ENCODE assay signal across 23 cellular contexts in genomic region chr3:64329037-64329436, GRCh38.
A peak's percentile ranks its signal among the peaks of the same experiment; 100 is the strongest.
DNase-seq lines count a peak whose midpoint lies in the region; ATAC-seq, FAIRE-seq and TF ChIP-seq lines count a peak whose summit lies in the region.
"Had no signal": no experiment of that assay in that cellular context is flagged by ENCODE, and none has a peak within 500 bp of the region (broad histone marks: within the 10 kb centered on the region; RNA-seq: fewer than 3 reads in every experiment).

No MANE protein-coding gene starts in this region.

- H3K4me3 ChIP-seq in OCI-LY7 (ENCODE audit: low read depth, low read length, poor library complexity, severe bottlenecking) (no peak overlapping the region), H1 (ENCODE audit: extremely low read depth in 1 of 4, insufficient read depth in 2 of 4, low read depth in 3 of 4, low read length in 4 of 4) (no peak overlapping the region), neural progenitor cell (no peak overlapping the region)
- H3K4me3 ChIP-seq: PC-9, spleen had no signal

- H3K79me2 ChIP-seq in OCI-LY7 (ENCODE audit: insufficient read depth, low read depth, low read length) (no peaks in the 10 kb centered on the region), H1 (ENCODE audit: control insufficient read depth in 1 of 2, insufficient read depth in 2 of 2, low read length in 2 of 2) (no peaks in the 10 kb centered on the region), neural progenitor cell (ENCODE audit: low read depth) (no peaks in the 10 kb centered on the region)

- no peaks in the 10 kb centered on the region for H3K4me1 ChIP-seq in OCI-LY7 (ENCODE audit: insufficient read depth, low read length, poor library complexity, severe bottlenecking)
- 0 out of 7 replicates have a peak, but pooled peaks cover 0 to 2% (median 0%) of the 10 kb centered on the region in 4 experiments for H3K4me1 ChIP-seq in H1 (replicated peaks in 1 of 4; ENCODE audit: control insufficient read depth in 3 of 4, insufficient read depth in 4 of 4, low read length in 3 of 4)
- H3K4me1 ChIP-seq in neural progenitor cell, result peaks cover 6% of the 10 kb centered on the region
- H3K4me1 ChIP-seq: spleen had no signal

- no peak for TF ChIP-seq EP300 in H1 (IDR thresholded peaks at IDR 0.05; ENCODE audit: borderline replicate concordance in 1 of 2, low read depth in 2 of 2, low read length in 2 of 2)

- H3K9ac ChIP-seq in H1 (replicated peaks in 1 of 4; ENCODE audit: extremely low read depth in 1 of 4, low read depth in 3 of 4, low read length in 3 of 4) (no peak overlapping the region), neural progenitor cell (no peak overlapping the region)

- no peak overlapping the region for H3K27ac ChIP-seq in OCI-LY7 (ENCODE audit: low read depth, low read length, poor library complexity, severe bottlenecking)
- H3K27ac ChIP-seq in H1 (ENCODE audit: low read depth, low read length), result no peak overlapping the region
- H3K27ac ChIP-seq in neural progenitor cell, result no peak overlapping the region
- H3K27ac ChIP-seq: 22Rv1, epithelial cell of prostate, PC-9, spleen had no signal

- DNase-seq in DMS 273 (lab: John Stamatoyannopoulos, UW; ENCODE audit: unreplicated experiment), result peak; percentile 52
- DNase-seq in DMS 273 treated with DMSO at 0.1 percent for 48 hours (lab: John Stamatoyannopoulos, UW), result no peak
- DNase-seq in OCI-LY7 (ENCODE audit: low spot score), result peak; percentile 4
- DNase-seq in H1 (ENCODE audit: low read depth in 1 of 2, low spot score in 2 of 2), result no peak
- DNase-seq in neural progenitor cell (ENCODE audit: low spot score), result no peak
- DNase-seq in NOMO-1 treated with DMSO at 0.1 percent for 48 hours (lab: John Stamatoyannopoulos, UW; ENCODE audit: unreplicated experiment), result no peak
- DNase-seq in NCI-H510A (lab: John Stamatoyannopoulos, UW), result no peak
- DNase-seq: activated CD4-positive, alpha-beta T cell treated with anti-CD3 and anti-CD28 coated beads, Interleukin-2, amount 50 U/mL, for 1 hour; activated naive CD4-positive, alpha-beta T cell treated with anti-CD3 and anti-CD28 coated beads, Interleukin-2, amount 10 ng/mL, durations not matched to agents 7 days and 5 days; DND-41; H7; immature natural killer cell; naive thymus-derived CD8-positive, alpha-beta T cell; NCI-H187 treated with DMSO at 0.1 percent for 48 hours; NCI-H510A treated with DMSO at 0.1 percent for 48 hours; PC-9; spleen had no signal

- H3K36me3 ChIP-seq in OCI-LY7 (ENCODE audit: insufficient read depth, low read length), result no peaks in the 10 kb centered on the region
- no peaks in the 10 kb centered on the region for H3K36me3 ChIP-seq in H1 (ENCODE audit: control insufficient read depth in 2 of 4, insufficient read depth in 4 of 4, low read length in 3 of 4)
- no peaks in the 10 kb centered on the region for H3K36me3 ChIP-seq in neural progenitor cell
- H3K36me3 ChIP-seq: spleen had no signal

- 99% methylated on average over 3 of the region's 3 CpGs; no CpG with 5 or more reads in 1 of the 2 experiments for WGBS in H1 (ENCODE audit: extremely low coverage in 1 of 2, insufficient coverage in 1 of 2, insufficient read length in 1 of 2, insufficient replicate concordance in 2 of 2, low coverage in 1 of 2, low lambda C conversion rate in 2 of 2, missing lambda C conversion rate in 1 of 2), 2 experiments

- H3K4me2 ChIP-seq in OCI-LY7 (ENCODE audit: low read length) (no peak overlapping the region), H1 (ENCODE audit: insufficient read depth in 1 of 2, low read depth in 2 of 2, low read length in 2 of 2) (no peak overlapping the region), neural progenitor cell (no peak overlapping the region)
- H3K4me2 ChIP-seq: PC-9 had no signal

- no peak overlapping the region for H3K14ac ChIP-seq in H1 (ENCODE audit: insufficient read length)

- no TSS peak for BruUV-seq in OCI-LY7 (replicated peaks; lab: Mats Ljungman, UMichigan)

- no peak overlapping the region for H3K56ac ChIP-seq in H1 (replicated peaks; ENCODE audit: insufficient read length, low read depth, low read length)

- peak; percentile 87 for FAIRE-seq in H1 (lab: Jason Lieb, UNC)
- FAIRE-seq: TTC549 had no signal

- no peak overlapping the region for H2BK120ac ChIP-seq in H1 (replicated peaks; ENCODE audit: low read depth, low read length)

- no peaks in the 10 kb centered on the region for H3K79me1 ChIP-seq in H1 (ENCODE audit: low read depth, low read length)

- H2AFZ ChIP-seq in OCI-LY7 (ENCODE audit: low read length), result no peak overlapping the region
- no peak overlapping the region for H2AFZ ChIP-seq in H1 (ENCODE audit: low read length)
- no peak overlapping the region for H2AFZ ChIP-seq in neural progenitor cell (replicated peaks)
- H2AFZ ChIP-seq: PC-9 had no signal

- H3K27ac Mint-ChIP-seq in neural progenitor cell, result no peak overlapping the region
- H3K27ac Mint-ChIP-seq: activated naive CD4-positive, alpha-beta T cell treated with anti-CD3 and anti-CD28 coated beads, Interleukin-2, amount 10 ng/mL, durations not matched to agents 7 days and 5 days; CD14-positive monocyte; dendritic cell treated with granulocyte-macrophage colony-stimulating factor and Interleukin-4, amounts not matched to agents 40 ng/mL and 50 ng/mL, for 4 days; immature natural killer cell; naive thymus-derived CD8-positive, alpha-beta T cell had no signal

- H4K91ac ChIP-seq in H1 (replicated peaks; ENCODE audit: insufficient read length, low read length), result no peak overlapping the region

- CTCF ChIA-PET in OCI-LY7 (lab: Charles Lee; ENCODE audit: unreplicated experiment), result no interaction called here
- CTCF ChIA-PET in H1 (lab: Charles Lee; ENCODE audit: partially characterized antibody), result interaction anchor here (0.7 to 1.3 kb wide), 5 partner anchors 9 to 299 kb away, joined by 3 to 6 read pairs (median 3); no protein-coding TSS in a partner anchor

- H2BK5ac ChIP-seq in H1 (ENCODE audit: low read depth, low read length), result no peak overlapping the region

- H3K18ac ChIP-seq in H1 (ENCODE audit: extremely low read depth, low read length), result no peak overlapping the region

- H3K9me3 Mint-ChIP-seq in neural progenitor cell, result no peaks in the 10 kb centered on the region
- H3K9me3 Mint-ChIP-seq: activated naive CD4-positive, alpha-beta T cell treated with anti-CD3 and anti-CD28 coated beads, Interleukin-2, amount 10 ng/mL, durations not matched to agents 7 days and 5 days; dendritic cell treated with granulocyte-macrophage colony-stimulating factor and Interleukin-4, amounts not matched to agents 40 ng/mL and 50 ng/mL, for 4 days had no signal

- H3K23ac ChIP-seq in H1 (ENCODE audit: insufficient read length), result no peak overlapping the region

- H4K8ac ChIP-seq in H1 (ENCODE audit: extremely low read depth, insufficient read depth, low read length), result no peak overlapping the region

- H3K9me3 ChIP-seq in OCI-LY7 (ENCODE audit: low read length), result no peaks in the 10 kb centered on the region
- no peaks in the 10 kb centered on the region for H3K9me3 ChIP-seq in H1 (ENCODE audit: insufficient read depth in 2 of 2, low read depth in 1 of 2, low read length in 1 of 2)
- H3K9me3 ChIP-seq in neural progenitor cell (ENCODE audit: low read depth), result no peaks in the 10 kb centered on the region
- H3K9me3 ChIP-seq: spleen had no signal

- TF ChIP-seq CTCF in OCI-LY7 (conservative IDR thresholded peaks at IDR 0.05; ENCODE audit: low read length), result peak; percentile 36; the same call in 1 of the 2 replicates
- TF ChIP-seq CTCF in H1 (IDR thresholded peaks at IDR 0.05; ENCODE audit: control extremely low read depth in 1 of 3, insufficient read depth in 1 of 3, low read depth in 1 of 3, low read length in 3 of 3), result peak in 2 of 3 experiments; percentile 36 to 43; a peak in 3 of 4 replicates
- TF ChIP-seq CTCF in neural progenitor cell (IDR thresholded peaks at IDR 0.05), result peak; percentile 20

- H4K20me1 ChIP-seq in OCI-LY7 (ENCODE audit: insufficient read depth, low read length) (no peaks in the 10 kb centered on the region), H1 (replicated peaks in 1 of 2; ENCODE audit: control insufficient read depth in 1 of 2, insufficient read depth in 2 of 2, low read length in 2 of 2) (no peaks in the 10 kb centered on the region), neural progenitor cell (ENCODE audit: low read depth) (no peaks in the 10 kb centered on the region)

- H3K27me3 ChIP-seq in H1 (replicated peaks in 1 of 4; ENCODE audit: control insufficient read depth in 3 of 4, extremely low read depth in 1 of 4, insufficient read depth in 3 of 4, low read length in 3 of 4), result no peaks in the 10 kb centered on the region
- no peaks in the 10 kb centered on the region for H3K27me3 ChIP-seq in neural progenitor cell
- H3K27me3 ChIP-seq: spleen had no signal

- H4K5ac ChIP-seq in H1 (ENCODE audit: insufficient read length, low read depth, low read length), result no peak overlapping the region

- H2BK12ac ChIP-seq in H1 (ENCODE audit: low read depth, low read length), result no peak overlapping the region

- no peak overlapping the region for H3K4me3 Mint-ChIP-seq in neural progenitor cell
- H3K4me3 Mint-ChIP-seq: activated naive CD4-positive, alpha-beta T cell treated with anti-CD3 and anti-CD28 coated beads, Interleukin-2, amount 10 ng/mL, durations not matched to agents 7 days and 5 days; CD14-positive monocyte; dendritic cell treated with granulocyte-macrophage colony-stimulating factor and Interleukin-4, amounts not matched to agents 40 ng/mL and 50 ng/mL, for 4 days; immature natural killer cell; naive thymus-derived CD8-positive, alpha-beta T cell had no signal

- no peak overlapping the region for H2AK5ac ChIP-seq in H1 (ENCODE audit: low read depth, low read length)

- peak; percentile 46 to 56 for TF ChIP-seq RAD21 in H1 (IDR thresholded peaks at IDR 0.05 in 1 of 2, conservative IDR thresholded peaks at IDR 0.05 in 1 of 2; ENCODE audit: low read depth in 2 of 2, low read length in 2 of 2)

- POLR2A ChIA-PET in OCI-LY7 (lab: Charles Lee), result no interaction called here
- POLR2A ChIA-PET in H1 (lab: Charles Lee; ENCODE audit: partially characterized antibody), result no interaction called here

- no peak overlapping the region for H2BK15ac ChIP-seq in H1 (ENCODE audit: low read length)

- intact Hi-C loops in OCI-LY7 (cut with micrococcal nuclease; ENCODE audit: unreplicated experiment), result no loop called here

- no peaks in the 10 kb centered on the region for H3K4me1 Mint-ChIP-seq in neural progenitor cell
- H3K4me1 Mint-ChIP-seq: activated naive CD4-positive, alpha-beta T cell treated with anti-CD3 and anti-CD28 coated beads, Interleukin-2, amount 10 ng/mL, durations not matched to agents 7 days and 5 days; CD14-positive monocyte; immature natural killer cell; naive thymus-derived CD8-positive, alpha-beta T cell had no signal

- H3K27me3 Mint-ChIP-seq in neural progenitor cell (ENCODE audit: insufficient read depth, low read depth), result peaks cover 2% of the 10 kb centered on the region
- H3K27me3 Mint-ChIP-seq: dendritic cell treated with granulocyte-macrophage colony-stimulating factor and Interleukin-4, amounts not matched to agents 40 ng/mL and 50 ng/mL, for 4 days had no signal

- TF ChIP-seq POLR2A in H1 (IDR thresholded peaks at IDR 0.05; ENCODE audit: control extremely low read depth in 1 of 2, low read depth in 2 of 2, low read length in 2 of 2), result no peak

- no peak overlapping the region for H3K4ac ChIP-seq in H1 (replicated peaks; ENCODE audit: insufficient read length, low read depth, low read length)

- H3K36me3 Mint-ChIP-seq in neural progenitor cell, result no peaks in the 10 kb centered on the region
- H3K36me3 Mint-ChIP-seq: activated naive CD4-positive, alpha-beta T cell treated with anti-CD3 and anti-CD28 coated beads, Interleukin-2, amount 10 ng/mL, durations not matched to agents 7 days and 5 days; CD14-positive monocyte; immature natural killer cell; naive thymus-derived CD8-positive, alpha-beta T cell had no signal

- no peaks in the 10 kb centered on the region; the same call in 1 of the 2 replicates for H3K23me2 ChIP-seq in H1 (ENCODE audit: low read depth, low read length)

- H3F3A ChIP-seq in neural progenitor cell (ENCODE audit: low read depth), result no peaks in the 10 kb centered on the region

- no peak overlapping the region for H2BK20ac ChIP-seq in H1 (ENCODE audit: low read length)

- no peak for ATAC-seq in GM18502 (IDR thresholded peaks at IDR 0.05; ENCODE audit: poor library complexity, unreplicated experiment)
- ATAC-seq: naive thymus-derived CD8-positive, alpha-beta T cell had no signal

- no peaks in the 10 kb centered on the region for H3K9me2 ChIP-seq in OCI-LY7 (ENCODE audit: insufficient read depth, low read length)

Comparison
In these comparisons a context has a peak if more than half of its experiments do, and no peak if none do; other contexts are left out.
1. DNase-seq: peak in DMS 273 (single experiment) and OCI-LY7 (single experiment); none in DMS 273 treated with DMSO at 0.1 percent for 48 hours (single experiment), H1 (0 of 2), neural progenitor cell (single experiment), NOMO-1 treated with DMSO at 0.1 percent for 48 hours (single experiment) and NCI-H510A (single experiment).
2. Peak in every context shown above with its lines, with median percentiles within 50 percentile points of each other: CTCF ChIP-seq.